In the genomic region with DNA sequence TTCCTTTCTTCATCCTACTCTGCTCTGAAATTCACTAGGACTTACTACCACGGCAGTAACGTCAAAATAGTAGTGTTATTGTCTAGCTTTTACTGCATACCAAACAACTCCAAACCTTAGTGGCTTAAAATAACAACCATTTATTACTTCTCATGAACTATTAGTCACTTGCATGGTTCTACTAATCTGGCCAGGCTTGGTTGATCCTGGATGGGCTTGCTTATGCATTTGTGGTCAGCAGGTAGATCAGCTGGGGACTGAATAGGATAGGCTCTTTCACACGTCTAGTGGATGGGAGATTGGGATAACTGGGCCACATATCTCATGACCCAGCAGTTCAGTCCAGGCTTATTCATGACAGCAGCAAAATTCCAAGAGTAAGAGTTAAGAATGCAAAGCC, we compare ENCODE assay signal across 19 cellular contexts. TPM values are rescaled to one million over a fixed set of nuclear protein-coding genes. Genes with fewer than 3 reads are reported as not detected.
DNase-seq lines count a peak whose midpoint lies in the region; ATAC-seq and TF ChIP-seq lines count a peak whose summit lies in the region.
"Had no signal": no experiment of that assay in that cellular context is flagged by ENCODE, and none has a peak within 500 bp of the region (broad histone marks: within the 10 kb centered on the region; RNA-seq: fewer than 3 reads in every experiment).

No MANE protein-coding gene starts in this region.

- peak; percentile 3 for DNase-seq in Caki2 (ENCODE audit: low read depth)
- peak; percentile 29 for DNase-seq in epithelial cell of proximal tubule (ENCODE audit: low read depth)
- DNase-seq in kidney tubule cell (ENCODE audit: low spot score), result peak; percentile 77
- DNase-seq in HT-29 (ENCODE audit: low spot score), result no peak
- no peak for DNase-seq in COR-L47 (lab: John Stamatoyannopoulos, UW)
- DNase-seq: Calu3; CD4-positive, CD25-positive, alpha-beta regulatory T cell; CD8-positive, alpha-beta T cell; DMS79; EL; GDM1; H9 had no signal

- no peak for TF ChIP-seq CTCF in epithelial cell of proximal tubule (conservative IDR thresholded peaks at IDR 0.05; ENCODE audit: low read depth, low read length)

- no peak overlapping the region for H3K4me3 ChIP-seq in epithelial cell of proximal tubule (ENCODE audit: low read depth, low read length)
- H3K4me3 ChIP-seq: BLaER1, GM12878, GM23338 had no signal

- ATAC-seq in GM19023 (IDR thresholded peaks at IDR 0.05; ENCODE audit: unreplicated experiment), result no peak
- ATAC-seq: CD8-positive, alpha-beta T cell; GM23338; HCT116 had no signal

- in situ Hi-C loops in Caki2 (cut with HindIII; ENCODE audit: low pct_unique_long_range_greater_than_20kb, low sequenced_read_pairs), result no loop called here

RNA-seq across cellular contexts. Expression of gene SLC35F4, which starts 9.4 kb away (rescaled TPM):
- not detected in 2 replicates for total RNA-seq in Caki2 (2014; rRNA removed; shearing (Covaris generic); ENCODE audit: low replicate concordance)
- not detected in 2 replicates for total RNA-seq in epithelial cell of proximal tubule
- total RNA-seq in HT-29 (2014; rRNA removed; shearing (Covaris generic)), result not detected in 2 replicates
- total RNA-seq: B cell; Calu3; CD4-positive, CD25-positive, alpha-beta regulatory T cell; CD8-positive, alpha-beta T cell; GM12878; GM23338; H4; H9 had no signal

Comparison
In these comparisons a context has a peak if more than half of its experiments do, and no peak if none do; other contexts are left out.
1. DNase-seq: peak in Caki2 (single experiment), epithelial cell of proximal tubule (single experiment) and kidney tubule cell (single experiment); none in HT-29 (single experiment) and COR-L47 (single experiment).